In genomic region chr13:68588623-68589022, GRCh38 we compare ENCODE assay signal across 10 cellular contexts.
DNase-seq lines count a peak whose midpoint lies in the region; ATAC-seq and TF ChIP-seq lines count a peak whose summit lies in the region.
"Had no signal": no experiment of that assay in that cellular context is flagged by ENCODE, and none has a peak within 500 bp of the region (broad histone marks: within the 10 kb centered on the region; RNA-seq: fewer than 3 reads in every experiment).

No MANE protein-coding gene starts in this region.

- no peaks in the 10 kb centered on the region for H3K79me2 ChIP-seq in SU-DHL-6 (ENCODE audit: insufficient read depth, low read length)

- no peaks in the 10 kb centered on the region for H3K27me3 ChIP-seq in SU-DHL-6 (ENCODE audit: low read length)
- H3K27me3 ChIP-seq in effector memory CD4-positive, alpha-beta T cell (replicated peaks; ENCODE audit: control insufficient read depth, insufficient read depth, low read length, poor library complexity, severe bottlenecking), result no peaks in the 10 kb centered on the region

- peaks cover 6% of the 10 kb centered on the region; the same call in 1 of the 2 replicates for H3K9me3 ChIP-seq in SU-DHL-6 (ENCODE audit: insufficient read depth, low read length)
- H3K9me3 ChIP-seq in effector memory CD4-positive, alpha-beta T cell (ENCODE audit: control insufficient read depth, low read length), result no peaks in the 10 kb centered on the region

- intact Hi-C loops in CD14-positive monocyte (cut with micrococcal nuclease), result no loop called here

- H3K27me3 Mint-ChIP-seq in CD14-positive monocyte (ENCODE audit: low read depth in 3 of 3), result peaks cover 0 to 1% (median 0%) of the 10 kb centered on the region in 3 donors

- no peaks in the 10 kb centered on the region for H3K9me2 ChIP-seq in SU-DHL-6 (replicated peaks; ENCODE audit: insufficient read depth, low read length)

- H2AFZ ChIP-seq in SU-DHL-6 (ENCODE audit: low read depth, low read length, severe bottlenecking), result peak overlapping the region; percentile 94

- no peaks in the 10 kb centered on the region for H4K20me1 ChIP-seq in SU-DHL-6 (ENCODE audit: low read depth, low read length)

- no peak for DNase-seq in effector memory CD4-positive, alpha-beta T cell
- DNase-seq in CD14-positive monocyte (ENCODE audit: low spot score) (no peak), glomerular visceral epithelial cell (ENCODE audit: extremely low spot score) (no peak)
- no peak for DNase-seq in effector CD4-positive, alpha-beta T cell
- DNase-seq: kidney glomerular epithelial cell had no signal

- no peaks in the 10 kb centered on the region for H3K4me1 ChIP-seq in effector memory CD4-positive, alpha-beta T cell (ENCODE audit: control insufficient read depth, insufficient read depth, low read length, poor library complexity, severe bottlenecking)

- H3K27ac Mint-ChIP-seq in CD14-positive monocyte, result no peak overlapping the region

- no peaks in the 10 kb centered on the region for H3K36me3 Mint-ChIP-seq in CD14-positive monocyte

- H3K4me3 Mint-ChIP-seq in CD14-positive monocyte, result no peak overlapping the region

- ATAC-seq in GM18858 (IDR thresholded peaks at IDR 0.05; ENCODE audit: unreplicated experiment) (peak; percentile 100), GM21737 (IDR thresholded peaks at IDR 0.05; ENCODE audit: unreplicated experiment) (peak; percentile 100), HG03432 (IDR thresholded peaks at IDR 0.05; ENCODE audit: unreplicated experiment) (peak; percentile 100)
- ATAC-seq: HCT116 had no signal

- H3F3A ChIP-seq in SU-DHL-6 (ENCODE audit: insufficient read depth), result no peaks in the 10 kb centered on the region; the same call in 1 of the 2 replicates

- H3K9me3 Mint-ChIP-seq in CD14-positive monocyte, result peaks cover 0 to 10% (median 4%) of the 10 kb centered on the region in 7 donors

- H3K27ac ChIP-seq in SU-DHL-6 (ENCODE audit: low read depth, low read length), result 0 out of 2 replicates have a peak overlapping the region, but pooled peaks have one; percentile 5
- no peak overlapping the region for H3K27ac ChIP-seq in effector memory CD4-positive, alpha-beta T cell (ENCODE audit: insufficient read depth, low read length, poor library complexity, severe bottlenecking)

- no peak overlapping the region for H3K9ac ChIP-seq in SU-DHL-6 (ENCODE audit: low read length)

- no peak for TF ChIP-seq CTCF in SU-DHL-6 (IDR thresholded peaks at IDR 0.05; ENCODE audit: insufficient read depth, low read length, poor library complexity, severe bottlenecking)
- TF ChIP-seq CTCF in CD14-positive monocyte (IDR thresholded peaks at IDR 0.05), result no peak

- H3K36me3 ChIP-seq in SU-DHL-6 (ENCODE audit: low read length), result peaks cover 10% of the 10 kb centered on the region; the same call in 1 of the 2 replicates
- no peaks in the 10 kb centered on the region for H3K36me3 ChIP-seq in effector memory CD4-positive, alpha-beta T cell (ENCODE audit: control insufficient read depth, insufficient read depth, low read length)

- peak overlapping the region; percentile 22 for H3K4me3 ChIP-seq in SU-DHL-6 (ENCODE audit: insufficient read depth, low read length, poor library complexity, severe bottlenecking)
- H3K4me3 ChIP-seq in effector memory CD4-positive, alpha-beta T cell (ENCODE audit: insufficient read depth, low read depth, low read length, poor library complexity, severe bottlenecking), result no peak overlapping the region

- no peaks in the 10 kb centered on the region for H3K4me1 Mint-ChIP-seq in CD14-positive monocyte

- H3K4me2 ChIP-seq in SU-DHL-6 (ENCODE audit: low read depth, low read length, poor library complexity, severe bottlenecking), result no peak overlapping the region
